ENCODE assay signal across 9 cellular contexts in genomic region chr10:8105932-8106331, GRCh38. TPM values are rescaled to one million over a fixed set of nuclear protein-coding genes. Genes with fewer than 3 reads are reported as not detected.
"Had no signal": no experiment of that assay in that cellular context is flagged by ENCODE, and none has a peak within 500 bp of the region (broad histone marks: within the 10 kb centered on the region; RNA-seq: fewer than 3 reads in every experiment).

No MANE protein-coding gene starts in this region.

- H2AFZ ChIP-seq: GM23248 had no signal

- H3K4me3 ChIP-seq: GM23248, HAP-1 had no signal

- DNase-seq: GM23248, GOT3, H7, IMR-90, KBM-7 had no signal

- H3K4me1 ChIP-seq: HAP-1 had no signal

- H3K9me3 ChIP-seq: HAP-1 had no signal

- ATAC-seq: HCT116, HepG2 had no signal

- H3K27ac ChIP-seq: GM23248, HL-60 had no signal

- H3K36me3 ChIP-seq: HAP-1 had no signal

- H3K9ac ChIP-seq: GM23248 had no signal

- FAIRE-seq: HepG2 had no signal

RNA-seq across cellular contexts. Expression of gene GATA3, which starts 51.4 kb away (rescaled TPM):
- total RNA-seq: GM23248, HepG2, IMR-90 had no signal
- polyA plus RNA-seq: GM23248, HepG2 had no signal
